In the genomic region with DNA sequence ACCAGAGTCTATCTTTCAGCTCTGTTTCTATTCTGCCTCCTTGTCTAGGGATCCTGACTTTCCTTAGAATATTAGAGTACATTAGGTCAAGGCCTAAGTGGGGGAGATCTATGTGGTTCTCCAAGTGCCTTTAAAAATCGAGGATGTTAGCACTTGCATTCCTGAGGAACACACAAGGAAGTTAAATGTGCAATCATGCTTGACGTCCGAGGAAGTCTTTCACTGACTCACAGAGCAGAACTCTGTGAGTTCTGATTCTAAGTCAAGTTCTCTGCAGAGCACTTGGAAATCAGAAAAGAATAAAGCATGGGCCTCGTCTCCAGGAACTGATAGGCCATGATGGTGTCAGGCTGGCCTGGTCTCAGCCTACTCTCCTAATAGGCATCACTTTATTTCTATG, we compare ENCODE assay signal across 14 cellular contexts. TPM values are rescaled to one million over a fixed set of nuclear protein-coding genes. Genes with fewer than 3 reads are reported as not detected.
A peak's percentile ranks its signal among the peaks of the same experiment; 100 is the strongest.
DNase-seq lines count a peak whose midpoint lies in the region; TF ChIP-seq lines count a peak whose summit lies in the region.
"Had no signal": no experiment of that assay in that cellular context is flagged by ENCODE, and none has a peak within 500 bp of the region (broad histone marks: within the 10 kb centered on the region; RNA-seq: fewer than 3 reads in every experiment).

No MANE protein-coding gene starts in this region.

- H3K4me1 ChIP-seq in osteoblast (ENCODE audit: insufficient read depth, low read length): peaks cover 49% of the 10 kb centered on the region
- H3K4me1 ChIP-seq: lower lobe of right lung, parathyroid adenoma had no signal

- H2AFZ ChIP-seq in osteoblast (ENCODE audit: low read length): no peak overlapping the region
- H2AFZ ChIP-seq: parathyroid adenoma had no signal

- no peaks in the 10 kb centered on the region for H4K20me1 ChIP-seq in osteoblast (ENCODE audit: insufficient read depth, low read length)

- peaks cover 29% of the 10 kb centered on the region for H3K79me2 ChIP-seq in osteoblast (ENCODE audit: insufficient read depth, low read length)
- H3K79me2 ChIP-seq: parathyroid adenoma had no signal

- H3K27ac ChIP-seq in epithelial cell of prostate (peak overlapping the region; percentile 79), osteoblast (ENCODE audit: low read depth, low read length) (peak overlapping the region; percentile 94), WERI-Rb-1 (no peak overlapping the region)
- H3K27ac ChIP-seq: lower lobe of right lung, parathyroid adenoma had no signal

- H3K27me3 ChIP-seq in osteoblast (ENCODE audit: insufficient read depth, low read length) (no peaks in the 10 kb centered on the region), WERI-Rb-1 (ENCODE audit: insufficient read depth, low read depth, severe bottlenecking) (no peaks in the 10 kb centered on the region)

- DNase-seq in GM03348 (ENCODE audit: low spot score) (peak; percentile 66), RPMI7951 (ENCODE audit: low read depth) (peak; percentile 79), epithelial cell of prostate (ENCODE audit: low read depth, low spot score) (no peak), osteoblast (ENCODE audit: insufficient read length, low spot score, missing footprints) (no peak), WERI-Rb-1 (no peak), activated T-cell treated with anti-CD3 and anti-CD28 coated beads for 4 hours (no peak), NCI-H748 treated with DMSO at 0.1 percent for 48 hours (lab: John Stamatoyannopoulos, UW) (no peak), NCI-H1048 (lab: John Stamatoyannopoulos, UW) (no peak)
- DNase-seq: activated B cell treated with CpG ODN at 0.5 μM for 24 hours; activated T-cell treated with anti-CD3 and anti-CD28 coated beads, Interleukin-2, amount 50 U/mL, for 72 hours; foreskin melanocyte; KG1; lower lobe of right lung had no signal

- H3K4me3 ChIP-seq in osteoblast (ENCODE audit: insufficient read depth, low read length) (no peak overlapping the region), WERI-Rb-1 (ENCODE audit: low read depth, low read length) (no peak overlapping the region)
- H3K4me3 ChIP-seq: lower lobe of right lung had no signal

- H3K9me3 ChIP-seq in osteoblast (ENCODE audit: low read depth, low read length): no peaks in the 10 kb centered on the region
- peaks cover 5% of the 10 kb centered on the region for H3K9me3 ChIP-seq in WERI-Rb-1 (ENCODE audit: severe bottlenecking)

- TF ChIP-seq CTCF in osteoblast (IDR thresholded peaks at IDR 0.05; ENCODE audit: extremely low read depth, low read depth, low read length): no peak
- TF ChIP-seq CTCF in WERI-Rb-1 (IDR thresholded peaks at IDR 0.05; ENCODE audit: low read depth, low read length): no peak

- H3K36me3 ChIP-seq in osteoblast (ENCODE audit: insufficient read depth, low read length) (no peaks in the 10 kb centered on the region), WERI-Rb-1 (no peaks in the 10 kb centered on the region)
- H3K36me3 ChIP-seq: lower lobe of right lung had no signal

- peak overlapping the region; percentile 33 for H3K4me2 ChIP-seq in osteoblast (ENCODE audit: insufficient read depth, low read length)

RNA-seq across cellular contexts. Expression of gene FHOD3, which starts 17.2 kb away (rescaled TPM):
- total RNA-seq in RPMI7951 (2014; rRNA removed; shearing (Covaris generic)): 13.7 and 15.1 TPM in 2 replicates
- 13.0 and 17.4 TPM in 2 replicates for total RNA-seq in osteoblast
- total RNA-seq: activated B cell treated with CpG ODN at 0.5 μM for 24 hours had no signal

Comparison
In these comparisons a context has a peak if more than half of its experiments do, and no peak if none do; other contexts are left out.
1. DNase-seq: peak in GM03348 (single experiment) and RPMI7951 (single experiment); none in epithelial cell of prostate (single experiment), osteoblast (single experiment), WERI-Rb-1 (single experiment), activated T-cell treated with anti-CD3 and anti-CD28 coated beads for 4 hours (single experiment), NCI-H748 treated with DMSO at 0.1 percent for 48 hours (single experiment) and NCI-H1048 (single experiment).